ENCODE assay signal across 18 cellular contexts in the genomic region with DNA sequence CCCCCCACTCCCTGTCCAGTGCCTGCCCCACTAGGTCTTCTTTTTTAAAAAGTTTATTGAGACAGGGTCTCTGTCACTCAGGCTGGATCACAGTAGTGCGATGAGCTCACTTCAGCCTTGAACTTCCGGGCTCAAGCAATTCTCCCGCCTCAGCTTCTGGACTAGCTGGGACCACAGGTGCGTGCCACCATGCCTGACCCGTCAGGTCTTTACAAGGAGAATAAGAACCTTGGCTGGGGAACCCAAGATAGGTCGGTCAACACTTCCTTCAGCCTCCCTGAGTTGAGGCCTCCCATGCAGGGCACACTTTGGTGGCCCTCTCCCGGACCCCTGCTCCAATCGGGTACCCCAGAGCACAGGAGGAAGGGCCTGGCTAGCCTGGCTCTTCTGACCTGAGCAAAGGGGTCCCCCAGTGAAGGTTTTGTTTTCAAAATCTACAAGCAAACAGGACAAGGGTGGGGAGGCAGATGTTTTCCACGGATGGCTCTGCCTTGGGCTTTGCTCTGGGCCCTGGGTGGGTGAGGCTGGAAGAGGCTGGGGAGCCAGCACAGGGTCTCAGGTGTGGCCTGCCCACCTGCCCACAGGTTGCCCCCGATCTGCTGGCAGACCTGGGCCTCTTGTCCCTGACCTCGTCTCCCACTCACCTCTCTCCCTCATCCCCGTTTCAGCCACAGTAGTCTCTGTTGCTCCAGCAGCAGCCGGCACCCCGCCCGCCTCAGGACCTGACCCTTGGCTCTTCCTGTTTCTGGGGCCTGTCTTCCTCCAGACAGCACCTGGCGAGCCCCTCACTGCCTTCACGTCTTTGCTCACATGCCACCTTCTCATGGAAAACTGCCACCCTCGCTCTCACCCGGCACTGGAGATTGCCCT.
A peak's percentile ranks its signal among the peaks of the same experiment; 100 is the strongest.
DNase-seq lines count a peak whose midpoint lies in the region; ATAC-seq and TF ChIP-seq lines count a peak whose summit lies in the region.
"Had no signal": no experiment of that assay in that cellular context is flagged by ENCODE, and none has a peak within 500 bp of the region (broad histone marks: within the 10 kb centered on the region; RNA-seq: fewer than 3 reads in every experiment).

No MANE protein-coding gene starts in this region.

- DNase-seq in right cardiac atrium (peak in 2 of 3 donors; percentile 18 to 39), left ventricle myocardium inferior (no peak), endothelial cell (ENCODE audit: low spot score) (no peak), posterior vena cava (ENCODE audit: low spot score) (peak; percentile 42), retina (no peak)
- DNase-seq: Calu3; CD8-positive, alpha-beta T cell; DMS53; EL; GM23248; KBM-7; NCI-H1105 treated with DMSO at 0.1 percent for 48 hours had no signal

- H3K27me3 Mint-ChIP-seq in endothelial cell (ENCODE audit: unreplicated experiment): peaks cover 3% of the 10 kb centered on the region

- peaks cover 10% of the 10 kb centered on the region for H3K4me1 Mint-ChIP-seq in endothelial cell (ENCODE audit: unreplicated experiment)

- H3K4me1 ChIP-seq in right cardiac atrium (ENCODE audit: control insufficient read depth, insufficient read depth, low read length) (no peaks in the 10 kb centered on the region), left ventricle myocardium inferior (peaks cover 12% of the 10 kb centered on the region)

- ATAC-seq in right cardiac atrium (no peak), HG03280 (IDR thresholded peaks at IDR 0.05; ENCODE audit: unreplicated experiment) (no peak), HG03097 (IDR thresholded peaks at IDR 0.05; ENCODE audit: low FRiP score, unreplicated experiment) (no peak)
- ATAC-seq: CD8-positive, alpha-beta T cell; GM12878; HCT116; Panc1 had no signal

- H3K27me3 ChIP-seq in right cardiac atrium (ENCODE audit: control insufficient read depth, insufficient read depth): no peaks in the 10 kb centered on the region
- H3K27me3 ChIP-seq in left ventricle myocardium inferior (ENCODE audit: low read depth): no peaks in the 10 kb centered on the region
- H3K27me3 ChIP-seq: BLaER1 treated with 17β-estradiol and CSF1 and Interleukin-3, amounts not matched to agents 10 nM and 100 nM had no signal

- peak overlapping the region; percentile 35 for H3K4me3 Mint-ChIP-seq in endothelial cell (ENCODE audit: unreplicated experiment)
- H3K4me3 Mint-ChIP-seq: CD8-positive, alpha-beta T cell had no signal

- intact Hi-C loops in right cardiac atrium (cut with DNase I): no loop called here
- intact Hi-C loops in left ventricle myocardium inferior (cut with micrococcal nuclease): no loop called here
- intact Hi-C loops in posterior vena cava (cut with DNase I): loop anchor here in 1 of 2 donors (1.0 kb wide), 1 partner anchor 52 kb away; no protein-coding TSS in a partner anchor

- H3K9me3 ChIP-seq in right cardiac atrium (ENCODE audit: control insufficient read depth, low read length): no peaks in the 10 kb centered on the region
- H3K9me3 ChIP-seq in left ventricle myocardium inferior (replicated peaks): no peaks in the 10 kb centered on the region

- H3K4me3 ChIP-seq in right cardiac atrium (ENCODE audit: low read length) (no peak overlapping the region), left ventricle myocardium inferior (no peak overlapping the region)
- H3K4me3 ChIP-seq: BLaER1 treated with 17β-estradiol and CSF1 and Interleukin-3, amounts not matched to agents 10 nM and 100 nM; GM12878; GM23248 had no signal

- H3K36me3 Mint-ChIP-seq in endothelial cell (ENCODE audit: low read depth, unreplicated experiment): peaks cover 5% of the 10 kb centered on the region
- H3K36me3 Mint-ChIP-seq: CD8-positive, alpha-beta T cell had no signal

- TF ChIP-seq CTCF in left ventricle myocardium inferior (IDR thresholded peaks at IDR 0.05; ENCODE audit: borderline replicate concordance) (no peak), endothelial cell (IDR thresholded peaks at IDR 0.05; ENCODE audit: unreplicated experiment) (no peak)

- 89% methylated on average over 19 of the region's 19 CpGs for WGBS in right cardiac atrium

- H3K36me3 ChIP-seq in left ventricle myocardium inferior: no peaks in the 10 kb centered on the region
- H3K36me3 ChIP-seq: BLaER1 treated with 17β-estradiol and CSF1 and Interleukin-3, amounts not matched to agents 10 nM and 100 nM had no signal

- H3K9me3 Mint-ChIP-seq in endothelial cell (ENCODE audit: unreplicated experiment): no peaks in the 10 kb centered on the region
- H3K9me3 Mint-ChIP-seq: CD8-positive, alpha-beta T cell had no signal

- no peak overlapping the region for H3K27ac Mint-ChIP-seq in endothelial cell (ENCODE audit: unreplicated experiment)
- H3K27ac Mint-ChIP-seq: CD8-positive, alpha-beta T cell had no signal

- H3K27ac ChIP-seq in right cardiac atrium (ENCODE audit: low read length) (no peak overlapping the region), left ventricle myocardium inferior (replicated peaks) (no peak overlapping the region)
- H3K27ac ChIP-seq: BLaER1 treated with 17β-estradiol and CSF1 and Interleukin-3, amounts not matched to agents 10 nM and 100 nM; GM23248 had no signal

Comparison
In these comparisons a context has a peak if more than half of its experiments do, and no peak if none do; other contexts are left out.
1. DNase-seq: peak in right cardiac atrium (2 of 3) and posterior vena cava (single experiment); none in left ventricle myocardium inferior (single experiment), endothelial cell (single experiment) and retina (single experiment).